1 cellular context compared by ENCODE assay signal in the genomic region with DNA sequence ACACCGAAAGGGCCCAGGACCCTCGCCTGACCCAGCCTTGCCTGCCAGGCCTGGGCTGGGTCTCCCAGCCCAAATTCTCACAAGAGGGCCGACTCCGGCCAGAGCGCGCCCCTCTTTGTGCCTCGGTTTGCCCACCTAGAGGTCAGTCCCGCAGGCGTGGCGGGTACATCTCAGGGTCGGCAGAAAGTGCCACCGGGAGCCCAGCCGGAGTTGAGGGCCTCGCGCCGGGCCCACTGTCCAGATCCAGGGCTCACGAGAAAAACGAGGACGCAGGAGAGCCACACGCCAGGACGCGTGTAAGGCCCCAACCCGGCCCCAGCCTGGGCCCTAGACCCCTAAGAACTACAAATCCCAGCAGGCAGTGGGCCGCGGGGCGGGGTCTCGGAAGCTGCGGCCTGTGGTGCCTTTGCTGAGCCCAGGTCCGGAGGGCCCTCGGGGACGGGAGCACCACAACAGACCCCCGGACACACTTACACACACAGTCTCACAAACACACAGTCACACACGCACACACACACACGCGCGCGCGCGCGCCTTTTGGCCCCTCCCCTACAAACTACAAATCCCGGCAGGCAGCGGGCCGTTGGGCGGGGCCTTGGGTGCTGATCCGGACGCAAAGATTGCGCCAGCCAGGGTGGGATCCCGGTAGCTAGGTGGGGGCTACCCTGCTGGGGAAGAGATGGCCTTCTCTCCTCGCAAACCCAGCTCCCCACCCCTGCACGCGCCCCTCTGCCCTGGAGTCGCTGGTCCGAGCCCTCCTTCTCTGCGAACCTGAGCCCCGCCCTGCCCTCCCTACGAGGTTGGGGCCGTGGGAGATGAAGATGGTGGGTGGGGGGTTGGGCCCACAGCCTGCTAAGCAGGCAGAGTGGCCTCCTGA.
TF ChIP-seq lines count a peak whose summit lies in the region.

A gene (plus strand): TSS at position 583 of the 877 bp plus-strand sequence. CDS start 10,752 bp downstream, outside the sequence.

TF ChIP-seq in HepG2, 621 proteins besides CTCF, POLR2A, EP300 and RAD21 (continued from another document and continues in another):
- TF ChIP-seq, protein P1, sequence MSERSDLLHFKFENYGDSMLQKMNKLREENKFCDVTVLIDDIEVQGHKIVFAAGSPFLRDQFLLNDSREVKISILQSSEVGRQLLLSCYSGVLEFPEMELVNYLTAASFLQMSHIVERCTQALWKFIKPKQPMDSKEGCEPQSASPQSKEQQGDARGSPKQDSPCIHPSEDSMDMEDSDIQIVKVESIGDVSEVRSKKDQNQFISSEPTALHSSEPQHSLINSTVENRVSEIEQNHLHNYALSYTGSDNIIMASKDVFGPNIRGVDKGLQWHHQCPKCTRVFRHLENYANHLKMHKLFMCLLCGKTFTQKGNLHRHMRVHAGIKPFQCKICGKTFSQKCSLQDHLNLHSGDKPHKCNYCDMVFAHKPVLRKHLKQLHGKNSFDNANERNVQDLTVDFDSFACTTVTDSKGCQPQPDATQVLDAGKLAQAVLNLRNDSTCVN (CRISPR knock-in tag; IDR thresholded peaks at IDR 0.05; ENCODE audit: borderline replicate concordance): peak; percentile 26; the same call in 1 of the 2 replicates
- TF ChIP-seq ZNF501 (CRISPR knock-in tag; IDR thresholded peaks at IDR 0.05) (peak; percentile 97; the same call in 1 of the 2 replicates), ZNF839 (CRISPR knock-in tag; IDR thresholded peaks at IDR 0.05; ENCODE audit: borderline replicate concordance) (no peak; the same call in 1 of the 2 replicates), ZNF564 (CRISPR knock-in tag; IDR thresholded peaks at IDR 0.05) (peak; percentile 57), NFATC3 (CRISPR knock-in tag; IDR thresholded peaks at IDR 0.05) (no peak; the same call in 1 of the 2 replicates), HNRNPL (IDR thresholded peaks at IDR 0.05; ENCODE audit: low read depth, low read length) (peak; percentile 52; the same call in 1 of the 2 replicates), HMGA1 (CRISPR knock-in tag; conservative IDR thresholded peaks at IDR 0.05) (no peak), ZSCAN29 (CRISPR knock-in tag; conservative IDR thresholded peaks at IDR 0.05) (no peak; the same call in 1 of the 2 replicates), MED13 (CRISPR knock-in tag; IDR thresholded peaks at IDR 0.05) (0 out of 2 replicates have a peak, but pooled peaks have one; percentile 24), DR1 (CRISPR knock-in tag; IDR thresholded peaks at IDR 0.05) (peak; percentile 62), ZFP90 (CRISPR knock-in tag; IDR thresholded peaks at IDR 0.05; ENCODE audit: borderline replicate concordance) (peak; percentile 80), ZNF709 (CRISPR knock-in tag; IDR thresholded peaks at IDR 0.05) (peak; percentile 90; the same call in 1 of the 2 replicates), ZNF563 (CRISPR knock-in tag; IDR thresholded peaks at IDR 0.05) (peak; percentile 81)
- TF ChIP-seq, protein P2, sequence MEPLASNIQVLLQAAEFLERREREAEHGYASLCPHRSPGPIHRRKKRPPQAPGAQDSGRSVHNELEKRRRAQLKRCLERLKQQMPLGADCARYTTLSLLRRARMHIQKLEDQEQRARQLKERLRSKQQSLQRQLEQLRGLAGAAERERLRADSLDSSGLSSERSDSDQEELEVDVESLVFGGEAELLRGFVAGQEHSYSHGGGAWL (CRISPR knock-in tag; IDR thresholded peaks at IDR 0.05): no peak
- TF ChIP-seq, protein P3, sequence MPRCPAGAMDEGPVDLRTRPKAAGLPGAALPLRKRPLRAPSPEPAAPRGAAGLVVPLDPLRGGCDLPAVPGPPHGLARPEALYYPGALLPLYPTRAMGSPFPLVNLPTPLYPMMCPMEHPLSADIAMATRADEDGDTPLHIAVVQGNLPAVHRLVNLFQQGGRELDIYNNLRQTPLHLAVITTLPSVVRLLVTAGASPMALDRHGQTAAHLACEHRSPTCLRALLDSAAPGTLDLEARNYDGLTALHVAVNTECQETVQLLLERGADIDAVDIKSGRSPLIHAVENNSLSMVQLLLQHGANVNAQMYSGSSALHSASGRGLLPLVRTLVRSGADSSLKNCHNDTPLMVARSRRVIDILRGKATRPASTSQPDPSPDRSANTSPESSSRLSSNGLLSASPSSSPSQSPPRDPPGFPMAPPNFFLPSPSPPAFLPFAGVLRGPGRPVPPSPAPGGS (CRISPR knock-in tag; IDR thresholded peaks at IDR 0.05): peak; percentile 49; the same call in 1 of the 2 replicates
- TF ChIP-seq, protein P4, sequence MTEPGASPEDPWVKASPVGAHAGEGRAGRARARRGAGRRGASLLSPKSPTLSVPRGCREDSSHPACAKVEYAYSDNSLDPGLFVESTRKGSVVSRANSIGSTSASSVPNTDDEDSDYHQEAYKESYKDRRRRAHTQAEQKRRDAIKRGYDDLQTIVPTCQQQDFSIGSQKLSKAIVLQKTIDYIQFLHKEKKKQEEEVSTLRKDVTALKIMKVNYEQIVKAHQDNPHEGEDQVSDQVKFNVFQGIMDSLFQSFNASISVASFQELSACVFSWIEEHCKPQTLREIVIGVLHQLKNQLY (CRISPR knock-in tag; IDR thresholded peaks at IDR 0.05): 0 out of 2 replicates have a peak, but pooled peaks have one; percentile 14
- TF ChIP-seq, protein P5, sequence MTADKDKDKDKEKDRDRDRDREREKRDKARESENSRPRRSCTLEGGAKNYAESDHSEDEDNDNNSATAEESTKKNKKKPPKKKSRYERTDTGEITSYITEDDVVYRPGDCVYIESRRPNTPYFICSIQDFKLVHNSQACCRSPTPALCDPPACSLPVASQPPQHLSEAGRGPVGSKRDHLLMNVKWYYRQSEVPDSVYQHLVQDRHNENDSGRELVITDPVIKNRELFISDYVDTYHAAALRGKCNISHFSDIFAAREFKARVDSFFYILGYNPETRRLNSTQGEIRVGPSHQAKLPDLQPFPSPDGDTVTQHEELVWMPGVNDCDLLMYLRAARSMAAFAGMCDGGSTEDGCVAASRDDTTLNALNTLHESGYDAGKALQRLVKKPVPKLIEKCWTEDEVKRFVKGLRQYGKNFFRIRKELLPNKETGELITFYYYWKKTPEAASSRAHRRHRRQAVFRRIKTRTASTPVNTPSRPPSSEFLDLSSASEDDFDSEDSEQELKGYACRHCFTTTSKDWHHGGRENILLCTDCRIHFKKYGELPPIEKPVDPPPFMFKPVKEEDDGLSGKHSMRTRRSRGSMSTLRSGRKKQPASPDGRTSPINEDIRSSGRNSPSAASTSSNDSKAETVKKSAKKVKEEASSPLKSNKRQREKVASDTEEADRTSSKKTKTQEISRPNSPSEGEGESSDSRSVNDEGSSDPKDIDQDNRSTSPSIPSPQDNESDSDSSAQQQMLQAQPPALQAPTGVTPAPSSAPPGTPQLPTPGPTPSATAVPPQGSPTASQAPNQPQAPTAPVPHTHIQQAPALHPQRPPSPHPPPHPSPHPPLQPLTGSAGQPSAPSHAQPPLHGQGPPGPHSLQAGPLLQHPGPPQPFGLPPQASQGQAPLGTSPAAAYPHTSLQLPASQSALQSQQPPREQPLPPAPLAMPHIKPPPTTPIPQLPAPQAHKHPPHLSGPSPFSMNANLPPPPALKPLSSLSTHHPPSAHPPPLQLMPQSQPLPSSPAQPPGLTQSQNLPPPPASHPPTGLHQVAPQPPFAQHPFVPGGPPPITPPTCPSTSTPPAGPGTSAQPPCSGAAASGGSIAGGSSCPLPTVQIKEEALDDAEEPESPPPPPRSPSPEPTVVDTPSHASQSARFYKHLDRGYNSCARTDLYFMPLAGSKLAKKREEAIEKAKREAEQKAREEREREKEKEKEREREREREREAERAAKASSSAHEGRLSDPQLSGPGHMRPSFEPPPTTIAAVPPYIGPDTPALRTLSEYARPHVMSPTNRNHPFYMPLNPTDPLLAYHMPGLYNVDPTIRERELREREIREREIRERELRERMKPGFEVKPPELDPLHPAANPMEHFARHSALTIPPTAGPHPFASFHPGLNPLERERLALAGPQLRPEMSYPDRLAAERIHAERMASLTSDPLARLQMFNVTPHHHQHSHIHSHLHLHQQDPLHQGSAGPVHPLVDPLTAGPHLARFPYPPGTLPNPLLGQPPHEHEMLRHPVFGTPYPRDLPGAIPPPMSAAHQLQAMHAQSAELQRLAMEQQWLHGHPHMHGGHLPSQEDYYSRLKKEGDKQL (CRISPR knock-in tag; IDR thresholded peaks at IDR 0.05; ENCODE audit: low read depth): no peak
- TF ChIP-seq, protein P6, sequence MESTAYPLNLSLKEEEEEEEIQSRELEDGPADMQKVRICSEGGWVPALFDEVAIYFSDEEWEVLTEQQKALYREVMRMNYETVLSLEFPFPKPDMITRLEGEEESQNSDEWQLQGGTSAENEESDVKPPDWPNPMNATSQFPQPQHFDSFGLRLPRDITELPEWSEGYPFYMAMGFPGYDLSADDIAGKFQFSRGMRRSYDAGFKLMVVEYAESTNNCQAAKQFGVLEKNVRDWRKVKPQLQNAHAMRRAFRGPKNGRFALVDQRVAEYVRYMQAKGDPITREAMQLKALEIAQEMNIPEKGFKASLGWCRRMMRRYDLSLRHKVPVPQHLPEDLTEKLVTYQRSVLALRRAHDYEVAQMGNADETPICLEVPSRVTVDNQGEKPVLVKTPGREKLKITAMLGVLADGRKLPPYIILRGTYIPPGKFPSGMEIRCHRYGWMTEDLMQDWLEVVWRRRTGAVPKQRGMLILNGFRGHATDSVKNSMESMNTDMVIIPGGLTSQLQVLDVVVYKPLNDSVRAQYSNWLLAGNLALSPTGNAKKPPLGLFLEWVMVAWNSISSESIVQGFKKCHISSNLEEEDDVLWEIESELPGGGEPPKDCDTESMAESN (CRISPR knock-in tag; conservative IDR thresholded peaks at IDR 0.05): peak; percentile 86; the same call in 1 of the 2 replicates
- TF ChIP-seq, protein P7, sequence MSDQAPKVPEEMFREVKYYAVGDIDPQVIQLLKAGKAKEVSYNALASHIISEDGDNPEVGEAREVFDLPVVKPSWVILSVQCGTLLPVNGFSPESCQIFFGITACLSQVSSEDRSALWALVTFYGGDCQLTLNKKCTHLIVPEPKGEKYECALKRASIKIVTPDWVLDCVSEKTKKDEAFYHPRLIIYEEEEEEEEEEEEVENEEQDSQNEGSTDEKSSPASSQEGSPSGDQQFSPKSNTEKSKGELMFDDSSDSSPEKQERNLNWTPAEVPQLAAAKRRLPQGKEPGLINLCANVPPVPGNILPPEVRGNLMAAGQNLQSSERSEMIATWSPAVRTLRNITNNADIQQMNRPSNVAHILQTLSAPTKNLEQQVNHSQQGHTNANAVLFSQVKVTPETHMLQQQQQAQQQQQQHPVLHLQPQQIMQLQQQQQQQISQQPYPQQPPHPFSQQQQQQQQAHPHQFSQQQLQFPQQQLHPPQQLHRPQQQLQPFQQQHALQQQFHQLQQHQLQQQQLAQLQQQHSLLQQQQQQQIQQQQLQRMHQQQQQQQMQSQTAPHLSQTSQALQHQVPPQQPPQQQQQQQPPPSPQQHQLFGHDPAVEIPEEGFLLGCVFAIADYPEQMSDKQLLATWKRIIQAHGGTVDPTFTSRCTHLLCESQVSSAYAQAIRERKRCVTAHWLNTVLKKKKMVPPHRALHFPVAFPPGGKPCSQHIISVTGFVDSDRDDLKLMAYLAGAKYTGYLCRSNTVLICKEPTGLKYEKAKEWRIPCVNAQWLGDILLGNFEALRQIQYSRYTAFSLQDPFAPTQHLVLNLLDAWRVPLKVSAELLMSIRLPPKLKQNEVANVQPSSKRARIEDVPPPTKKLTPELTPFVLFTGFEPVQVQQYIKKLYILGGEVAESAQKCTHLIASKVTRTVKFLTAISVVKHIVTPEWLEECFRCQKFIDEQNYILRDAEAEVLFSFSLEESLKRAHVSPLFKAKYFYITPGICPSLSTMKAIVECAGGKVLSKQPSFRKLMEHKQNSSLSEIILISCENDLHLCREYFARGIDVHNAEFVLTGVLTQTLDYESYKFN (CRISPR knock-in tag; conservative IDR thresholded peaks at IDR 0.05): peak; percentile 45
- TF ChIP-seq, protein P8, sequence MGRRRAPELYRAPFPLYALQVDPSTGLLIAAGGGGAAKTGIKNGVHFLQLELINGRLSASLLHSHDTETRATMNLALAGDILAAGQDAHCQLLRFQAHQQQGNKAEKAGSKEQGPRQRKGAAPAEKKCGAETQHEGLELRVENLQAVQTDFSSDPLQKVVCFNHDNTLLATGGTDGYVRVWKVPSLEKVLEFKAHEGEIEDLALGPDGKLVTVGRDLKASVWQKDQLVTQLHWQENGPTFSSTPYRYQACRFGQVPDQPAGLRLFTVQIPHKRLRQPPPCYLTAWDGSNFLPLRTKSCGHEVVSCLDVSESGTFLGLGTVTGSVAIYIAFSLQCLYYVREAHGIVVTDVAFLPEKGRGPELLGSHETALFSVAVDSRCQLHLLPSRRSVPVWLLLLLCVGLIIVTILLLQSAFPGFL (CRISPR knock-in tag; IDR thresholded peaks at IDR 0.05): 0 out of 2 replicates have a peak, but pooled peaks have one; percentile 48
- TF ChIP-seq, protein P9, sequence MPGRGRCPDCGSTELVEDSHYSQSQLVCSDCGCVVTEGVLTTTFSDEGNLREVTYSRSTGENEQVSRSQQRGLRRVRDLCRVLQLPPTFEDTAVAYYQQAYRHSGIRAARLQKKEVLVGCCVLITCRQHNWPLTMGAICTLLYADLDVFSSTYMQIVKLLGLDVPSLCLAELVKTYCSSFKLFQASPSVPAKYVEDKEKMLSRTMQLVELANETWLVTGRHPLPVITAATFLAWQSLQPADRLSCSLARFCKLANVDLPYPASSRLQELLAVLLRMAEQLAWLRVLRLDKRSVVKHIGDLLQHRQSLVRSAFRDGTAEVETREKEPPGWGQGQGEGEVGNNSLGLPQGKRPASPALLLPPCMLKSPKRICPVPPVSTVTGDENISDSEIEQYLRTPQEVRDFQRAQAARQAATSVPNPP (CRISPR knock-in tag; IDR thresholded peaks at IDR 0.05): peak; percentile 72; the same call in 1 of the 2 replicates
- TF ChIP-seq, protein P10, sequence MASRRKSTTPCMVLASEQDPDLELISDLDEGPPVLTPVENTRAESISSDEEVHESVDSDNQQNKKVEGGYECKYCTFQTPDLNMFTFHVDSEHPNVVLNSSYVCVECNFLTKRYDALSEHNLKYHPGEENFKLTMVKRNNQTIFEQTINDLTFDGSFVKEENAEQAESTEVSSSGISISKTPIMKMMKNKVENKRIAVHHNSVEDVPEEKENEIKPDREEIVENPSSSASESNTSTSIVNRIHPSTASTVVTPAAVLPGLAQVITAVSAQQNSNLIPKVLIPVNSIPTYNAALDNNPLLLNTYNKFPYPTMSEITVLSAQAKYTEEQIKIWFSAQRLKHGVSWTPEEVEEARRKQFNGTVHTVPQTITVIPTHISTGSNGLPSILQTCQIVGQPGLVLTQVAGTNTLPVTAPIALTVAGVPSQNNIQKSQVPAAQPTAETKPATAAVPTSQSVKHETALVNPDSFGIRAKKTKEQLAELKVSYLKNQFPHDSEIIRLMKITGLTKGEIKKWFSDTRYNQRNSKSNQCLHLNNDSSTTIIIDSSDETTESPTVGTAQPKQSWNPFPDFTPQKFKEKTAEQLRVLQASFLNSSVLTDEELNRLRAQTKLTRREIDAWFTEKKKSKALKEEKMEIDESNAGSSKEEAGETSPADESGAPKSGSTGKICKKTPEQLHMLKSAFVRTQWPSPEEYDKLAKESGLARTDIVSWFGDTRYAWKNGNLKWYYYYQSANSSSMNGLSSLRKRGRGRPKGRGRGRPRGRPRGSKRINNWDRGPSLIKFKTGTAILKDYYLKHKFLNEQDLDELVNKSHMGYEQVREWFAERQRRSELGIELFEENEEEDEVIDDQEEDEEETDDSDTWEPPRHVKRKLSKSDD (CRISPR knock-in tag; IDR thresholded peaks at IDR 0.05; ENCODE audit: low read depth): 0 out of 2 replicates have a peak, but pooled peaks have one; percentile 51
